1 cellular context compared by ENCODE assay signal in genomic region chr10:124717911-124718734, GRCh38.
TF ChIP-seq lines count a peak whose summit lies in the region.

No MANE protein-coding gene starts in this region.

TF ChIP-seq in K562, 482 proteins besides CTCF, POLR2A, EP300 and RAD21 (continued from another document and continues in another):
- no peak for TF ChIP-seq ZNF518B (CRISPR knock-in tag; IDR thresholded peaks at IDR 0.05)
- no peak for TF ChIP-seq BRCA1 (IDR thresholded peaks at IDR 0.05)
- no peak for TF ChIP-seq BRCA1 (CRISPR knock-in tag; IDR thresholded peaks at IDR 0.05)
- TF ChIP-seq SMAD4 (CRISPR knock-in tag; conservative IDR thresholded peaks at IDR 0.05): peak; percentile 99
- peak; percentile 97 for TF ChIP-seq POLR2AphosphoS5 (IDR thresholded peaks at IDR 0.05; ENCODE audit: control insufficient read depth, insufficient read depth, low read depth, low read length)
- no peak for TF ChIP-seq RBFOX2 (IDR thresholded peaks at IDR 0.05; ENCODE audit: low read depth, low read length)
- no peak for TF ChIP-seq E2F4 (CRISPR knock-in tag; IDR thresholded peaks at IDR 0.05; ENCODE audit: low read depth)
- TF ChIP-seq ZNF23 (CRISPR knock-in tag; IDR thresholded peaks at IDR 0.05): no peak
- no peak for TF ChIP-seq ZHX1 (conservative IDR thresholded peaks at IDR 0.05; ENCODE audit: low read length)
- 0 out of 2 replicates have a peak, but pooled peaks have one; percentile 32 for TF ChIP-seq ELF4 (CRISPR knock-in tag; IDR thresholded peaks at IDR 0.05)
- TF ChIP-seq GATA2 (CRISPR knock-in tag; IDR thresholded peaks at IDR 0.05): peak; percentile 95
- peak; percentile 72 for TF ChIP-seq TFE3 (CRISPR knock-in tag; IDR thresholded peaks at IDR 0.05)
- no peak for TF ChIP-seq TAF7 (tag; IDR thresholded peaks at IDR 0.05)
- TF ChIP-seq RUNX1 (IDR thresholded peaks at IDR 0.05; ENCODE audit: low read depth): peak; percentile 69; the same call in 1 of the 2 replicates
- TF ChIP-seq BRF1 (IDR thresholded peaks at IDR 0.05; ENCODE audit: borderline replicate concordance, extremely low read depth, insufficient read length): no peak
- TF ChIP-seq HDAC1 (IDR thresholded peaks at IDR 0.05): peak in 1 of 2 experiments; percentile 73; a peak in 1 of 4 replicates
- no peak for TF ChIP-seq CSDE1 (IDR thresholded peaks at IDR 0.05)
- TF ChIP-seq GATAD2A (IDR thresholded peaks at IDR 0.05): peak; percentile 44; the same call in 1 of the 2 replicates
- no peak for TF ChIP-seq ZNF655 (CRISPR knock-in tag; IDR thresholded peaks at IDR 0.05)
- TF ChIP-seq IRF9 (tag; IDR thresholded peaks at IDR 0.05): peak; percentile 86
- TF ChIP-seq BHLHE40 (IDR thresholded peaks at IDR 0.05; ENCODE audit: low read length): peak; percentile 93
- no peak for TF ChIP-seq SIRT6 (IDR thresholded peaks at IDR 0.05; ENCODE audit: low read depth, low read length)
- TF ChIP-seq MXD1 (CRISPR knock-in tag; IDR thresholded peaks at IDR 0.05; ENCODE audit: borderline replicate concordance, poor library complexity, severe bottlenecking): no peak
- TF ChIP-seq FIP1L1 (IDR thresholded peaks at IDR 0.05; ENCODE audit: low read depth, low read length, poor library complexity, severe bottlenecking): no peak
- TF ChIP-seq ZNF316 (IDR thresholded peaks at IDR 0.05): no peak
- TF ChIP-seq HLTF (IDR thresholded peaks at IDR 0.05): peak; percentile 61; the same call in 1 of the 2 replicates
- no peak for TF ChIP-seq CREB5 (CRISPR knock-in tag; IDR thresholded peaks at IDR 0.05)
- TF ChIP-seq ZNF24 (IDR thresholded peaks at IDR 0.05): peak; percentile 60; the same call in 1 of the 2 replicates
- TF ChIP-seq THRA (IDR thresholded peaks at IDR 0.05): no peak
- peak; percentile 10; the same call in 1 of the 2 replicates for TF ChIP-seq GATAD2B (IDR thresholded peaks at IDR 0.05; ENCODE audit: borderline replicate concordance)
- no peak for TF ChIP-seq ZSCAN32 (CRISPR knock-in tag; IDR thresholded peaks at IDR 0.05)
- no peak for TF ChIP-seq FOXA1 (IDR thresholded peaks at IDR 0.05; ENCODE audit: borderline replicate concordance)
- no peak for TF ChIP-seq ZNF740 (CRISPR knock-in tag; IDR thresholded peaks at IDR 0.05)
- peak in 1 of 2 experiments; percentile 33; a peak in 1 of 4 replicates for TF ChIP-seq ZNF740 (tag; IDR thresholded peaks at IDR 0.05)
- no peak for TF ChIP-seq HMG20A (CRISPR knock-in tag; conservative IDR thresholded peaks at IDR 0.05)
- no peak for TF ChIP-seq CHD2 (IDR thresholded peaks at IDR 0.05; ENCODE audit: low read depth, low read length)
- TF ChIP-seq ZFPM2 (CRISPR knock-in tag; IDR thresholded peaks at IDR 0.05): no peak
- no peak for TF ChIP-seq PHB (CRISPR knock-in tag; IDR thresholded peaks at IDR 0.05)
- TF ChIP-seq ZC3H11A (IDR thresholded peaks at IDR 0.05; ENCODE audit: low read depth, low read length): no peak
- no peak for TF ChIP-seq PTRF (tag; IDR thresholded peaks at IDR 0.05)
- no peak for TF ChIP-seq ZNF282 (CRISPR knock-in tag; IDR thresholded peaks at IDR 0.05)
- TF ChIP-seq ZNF280B (CRISPR knock-in tag; IDR thresholded peaks at IDR 0.05): no peak
- TF ChIP-seq POLR2B (IDR thresholded peaks at IDR 0.05; ENCODE audit: low read depth, partially characterized antibody): no peak
- no peak for TF ChIP-seq NKRF (IDR thresholded peaks at IDR 0.05; ENCODE audit: borderline replicate concordance)
- no peak for TF ChIP-seq ETV5 (CRISPR knock-in tag; IDR thresholded peaks at IDR 0.05; ENCODE audit: low read depth)
